ENCODE assay signal across 8 cellular contexts in genomic region chr19:52140077-52140710, GRCh38. TPM values are rescaled to one million over a fixed set of nuclear protein-coding genes. Genes with fewer than 3 reads are reported as not detected.
DNase-seq lines count a peak whose midpoint lies in the region; ATAC-seq and TF ChIP-seq lines count a peak whose summit lies in the region.

No MANE protein-coding gene starts in this region.

- H3K9me3 ChIP-seq in ascending aorta, result no peaks in the 10 kb centered on the region

- peak overlapping the region; percentile 75 to 93 for H3K27ac ChIP-seq in ascending aorta

- H3K27ac Mint-ChIP-seq in stimulated activated naive CD8-positive, alpha-beta T cell treated with anti-CD3 and anti-CD28 coated beads, Interleukin-15, Interleukin-2, amounts not matched to agents 100 ng/mL and 50 ng/mL, for 24 hours, result no peak overlapping the region
- H3K27ac Mint-ChIP-seq in mesothelial cell of epicardium, result peak overlapping the region; percentile 99

- peaks cover 17% of the 10 kb centered on the region for H3K4me1 Mint-ChIP-seq in stimulated activated naive CD8-positive, alpha-beta T cell treated with anti-CD3 and anti-CD28 coated beads, Interleukin-15, Interleukin-2, amounts not matched to agents 100 ng/mL and 50 ng/mL, for 24 hours (ENCODE audit: low read depth)
- peaks cover 31% of the 10 kb centered on the region for H3K4me1 Mint-ChIP-seq in mesothelial cell of epicardium

- H3K36me3 ChIP-seq in ascending aorta, result no peaks in the 10 kb centered on the region

- no peaks in the 10 kb centered on the region for H3K27me3 Mint-ChIP-seq in stimulated activated naive CD8-positive, alpha-beta T cell treated with anti-CD3 and anti-CD28 coated beads, Interleukin-15, Interleukin-2, amounts not matched to agents 100 ng/mL and 50 ng/mL, for 24 hours
- no peaks in the 10 kb centered on the region for H3K27me3 Mint-ChIP-seq in mesothelial cell of epicardium (ENCODE audit: low read depth)

- peak overlapping the region; percentile 93 to 97 for H3K4me3 ChIP-seq in ascending aorta

- H3K9me3 Mint-ChIP-seq in stimulated activated naive CD8-positive, alpha-beta T cell treated with anti-CD3 and anti-CD28 coated beads, Interleukin-15, Interleukin-2, amounts not matched to agents 100 ng/mL and 50 ng/mL, for 24 hours, result peaks cover 29% of the 10 kb centered on the region
- peaks cover 27% of the 10 kb centered on the region for H3K9me3 Mint-ChIP-seq in mesothelial cell of epicardium

- no peaks in the 10 kb centered on the region for H3K27me3 ChIP-seq in ascending aorta

- ATAC-seq in stimulated activated naive CD8-positive, alpha-beta T cell treated with anti-CD3 and anti-CD28 coated beads, Interleukin-15, Interleukin-2, amounts not matched to agents 100 U/mL and 50 U/mL, for 24 hours, result no peak
- ATAC-seq in HG02973 (IDR thresholded peaks at IDR 0.05; ENCODE audit: unreplicated experiment) (no peak), GM19035 (IDR thresholded peaks at IDR 0.05; ENCODE audit: unreplicated experiment) (no peak)

- peaks cover 30% of the 10 kb centered on the region for H3K36me3 Mint-ChIP-seq in stimulated activated naive CD8-positive, alpha-beta T cell treated with anti-CD3 and anti-CD28 coated beads, Interleukin-15, Interleukin-2, amounts not matched to agents 100 ng/mL and 50 ng/mL, for 24 hours (ENCODE audit: low read depth)
- H3K36me3 Mint-ChIP-seq in mesothelial cell of epicardium, result peaks cover 31% of the 10 kb centered on the region

- H3K4me1 ChIP-seq in ascending aorta, result peaks cover 0 to 6% of the 10 kb centered on the region in 2 donors

- no peak for TF ChIP-seq CTCF in ascending aorta (IDR thresholded peaks at IDR 0.05)
- no peak for TF ChIP-seq CTCF in mesothelial cell of epicardium (IDR thresholded peaks at IDR 0.05; ENCODE audit: unreplicated experiment)

- DNase-seq in stimulated activated naive CD8-positive, alpha-beta T cell treated with anti-CD3 and anti-CD28 coated beads, Interleukin-15, Interleukin-2, amounts not matched to agents 100 U/mL and 50 U/mL, for 24 hours, result no peak
- DNase-seq in ascending aorta (ENCODE audit: low spot score in 2 of 2) (no peak), mesothelial cell of epicardium (ENCODE audit: low spot score in 2 of 2, unreplicated experiment in 2 of 2) (no peak), T-helper 9 cell (no peak), SK-N-DZ (ENCODE audit: low spot score) (no peak)

- intact Hi-C loops in ascending aorta (cut with DNase I), result loop anchor here (1.0 kb wide), 2 partner anchors 31 to 49 kb away; partner anchors contain the start of gene ZNF836

- peak overlapping the region; percentile 93 for H3K4me3 Mint-ChIP-seq in stimulated activated naive CD8-positive, alpha-beta T cell treated with anti-CD3 and anti-CD28 coated beads, Interleukin-15, Interleukin-2, amounts not matched to agents 100 ng/mL and 50 ng/mL, for 24 hours
- H3K4me3 Mint-ChIP-seq in mesothelial cell of epicardium, result peak overlapping the region; percentile 96

RNA-seq across cellular contexts. Expression of gene ZNF616, which starts 0.5 kb away (rescaled TPM):
- total RNA-seq in ascending aorta (1.2 TPM), mesothelial cell of epicardium (19.1 to 21.7 TPM (median 19.8 TPM) in 3 replicates)
- 7.3 and 8.6 TPM in 2 replicates for polyA plus RNA-seq in SK-N-DZ (2014; cell fraction: cytosol; rRNA removed)
- polyA plus RNA-seq in SK-N-DZ (2014; cell fraction: nucleus; rRNA removed), result 2.8 and 3.5 TPM in 2 replicates

RNA-seq across cellular contexts. Expression of gene ZNF836, which starts 31.2 kb away (rescaled TPM):
- total RNA-seq in ascending aorta (2.8 TPM), mesothelial cell of epicardium (17.4 to 21.2 TPM (median 19.1 TPM) in 3 replicates)
- 0.83 and 4.5 TPM in 2 replicates for polyA plus RNA-seq in SK-N-DZ (2014; cell fraction: cytosol; rRNA removed)
- 5.5 and 7.4 TPM in 2 replicates for polyA plus RNA-seq in SK-N-DZ (2014; cell fraction: nucleus; rRNA removed)

RNA-seq across cellular contexts. Expression of gene ZNF841, which starts 44.6 kb away (rescaled TPM):
- total RNA-seq in ascending aorta (6.9 TPM), mesothelial cell of epicardium (36.4 to 40.5 TPM (median 37.9 TPM) in 3 replicates)
- 3.1 and 6.5 TPM in 2 replicates for polyA plus RNA-seq in SK-N-DZ (2014; cell fraction: cytosol; rRNA removed)
- 6.8 and 10.0 TPM in 2 replicates for polyA plus RNA-seq in SK-N-DZ (2014; cell fraction: nucleus; rRNA removed)

RNA-seq across cellular contexts. Expression of gene PPP2R1A, which starts 49.7 kb away (rescaled TPM):
- 215 TPM for total RNA-seq in ascending aorta
- total RNA-seq in mesothelial cell of epicardium, result 308 to 331 TPM (median 314 TPM) in 3 replicates
- 119 and 147 TPM in 2 replicates for polyA plus RNA-seq in SK-N-DZ (2014; cell fraction: cytosol; rRNA removed)
- 56.6 and 76.9 TPM in 2 replicates for polyA plus RNA-seq in SK-N-DZ (2014; cell fraction: nucleus; rRNA removed)
